9 cellular contexts compared by ENCODE assay signal in the genomic region with DNA sequence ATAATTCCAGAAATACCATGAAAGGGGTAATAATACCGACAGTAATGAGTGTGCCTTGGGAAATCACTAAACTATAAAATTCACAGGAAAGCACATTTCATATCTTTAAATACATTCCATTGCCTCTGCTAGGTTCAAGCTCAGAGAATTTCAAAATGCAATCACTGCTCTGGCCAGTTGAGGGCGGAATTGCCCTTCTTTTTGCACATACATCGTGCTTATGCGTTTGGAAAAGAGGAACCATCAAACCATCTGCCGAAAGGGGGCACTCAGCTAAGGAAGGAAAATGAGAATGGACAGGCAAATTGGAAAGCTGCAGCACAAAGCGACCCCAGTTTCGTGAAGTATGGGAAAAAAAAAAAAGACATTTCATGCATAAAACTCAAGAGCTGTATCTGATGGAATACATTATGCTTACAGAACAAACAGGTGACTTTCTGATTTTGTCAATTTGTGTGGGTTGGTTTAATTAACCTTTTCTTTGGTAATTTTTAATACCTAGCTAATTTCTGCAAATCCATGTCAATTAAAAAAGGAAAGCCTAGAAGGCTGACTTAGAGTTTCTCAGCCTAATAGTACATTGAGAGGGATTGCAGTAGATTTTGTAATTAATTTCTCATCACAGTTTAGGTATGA.
A peak's percentile ranks its signal among the peaks of the same experiment; 100 is the strongest.
DNase-seq lines count a peak whose midpoint lies in the region; ATAC-seq, FAIRE-seq and TF ChIP-seq lines count a peak whose summit lies in the region.
"Had no signal": no experiment of that assay in that cellular context is flagged by ENCODE, and none has a peak within 500 bp of the region (broad histone marks: within the 10 kb centered on the region; RNA-seq: fewer than 3 reads in every experiment).

No MANE protein-coding gene starts in this region.

- no peak overlapping the region for H3K4me2 ChIP-seq in GM12878 (ENCODE audit: control insufficient read depth, insufficient read depth)

- H3K4me3 ChIP-seq in GM12875 (ENCODE audit: low read depth, low read length), result no peak overlapping the region
- no peak overlapping the region for H3K4me3 ChIP-seq in MG63
- H3K4me3 ChIP-seq in Panc1 (ENCODE audit: low read depth in 2 of 2, low read length in 2 of 2), result no peak overlapping the region
- no peak overlapping the region for H3K4me3 ChIP-seq in GM12878
- no peak overlapping the region for H3K4me3 ChIP-seq in iPS DF 6.9 (ENCODE audit: low read length)
- H3K4me3 ChIP-seq: skin epidermis had no signal

- POLR2A ChIA-PET in Panc1 (lab: Charles Lee), result no interaction called here
- POLR2A ChIA-PET in GM12878 (lab: Charles Lee), result no interaction called here

- RAD21 ChIA-PET in GM12878 (lab: Charles Lee; ENCODE audit: unreplicated experiment), result interaction anchor here (0.6 to 2.1 kb wide), 22 partner anchors 26 to 949 kb away, joined by 3 to 15 read pairs (median 3); no protein-coding TSS in a partner anchor

- H3K9me3 ChIP-seq in MG63 (no peaks in the 10 kb centered on the region), Panc1 (ENCODE audit: control insufficient read depth, insufficient read depth, low read depth, low read length) (no peaks in the 10 kb centered on the region), GM12878 (replicated peaks; ENCODE audit: control insufficient read depth, insufficient read depth, low read length) (no peaks in the 10 kb centered on the region), iPS DF 6.9 (ENCODE audit: control insufficient read depth, insufficient read depth, low read length) (no peaks in the 10 kb centered on the region)

- H3K79me2 ChIP-seq in GM12878 (ENCODE audit: control insufficient read depth, insufficient read depth, low read length), result no peaks in the 10 kb centered on the region

- H3K27me3 ChIP-seq in MG63 (no peaks in the 10 kb centered on the region), Panc1 (ENCODE audit: control insufficient read depth, insufficient read depth, low read length) (no peaks in the 10 kb centered on the region), GM12878 (replicated peaks in 1 of 2; ENCODE audit: control insufficient read depth in 2 of 2, insufficient read depth in 2 of 2, low read length in 1 of 2) (no peaks in the 10 kb centered on the region), iPS DF 6.9 (ENCODE audit: control insufficient read depth, insufficient read depth, low read length) (no peaks in the 10 kb centered on the region)

- no peaks in the 10 kb centered on the region; the same call in 1 of the 2 replicates for H3K4me1 ChIP-seq in Panc1 (ENCODE audit: control insufficient read depth, insufficient read depth, low read length)
- no peaks in the 10 kb centered on the region for H3K4me1 ChIP-seq in GM12878 (ENCODE audit: control insufficient read depth, insufficient read depth, low read length)
- H3K4me1 ChIP-seq in iPS DF 6.9 (ENCODE audit: control insufficient read depth, insufficient read depth, low read length), result no peaks in the 10 kb centered on the region

- CTCF ChIA-PET in Panc1 (lab: Charles Lee) (interaction anchor here (0.6 to 1.1 kb wide), 10 partner anchors 12 to 1257 kb away, joined by 3 to 13 read pairs (median 4); no protein-coding TSS in a partner anchor), GM12878 (lab: Yijun Ruan, JAX) (interaction anchor here (0.6 to 2.4 kb wide), 71 partner anchors 10 to 1871 kb away, joined by 3 to 22 read pairs (median 3); no protein-coding TSS in a partner anchor)

- WGBS in GM12878 (ENCODE audit: insufficient coverage, insufficient replicate concordance, low lambda C conversion rate, missing lambda C conversion rate), result 0% methylated on average over 7 of the region's 7 CpGs
- no CpG with 5 or more reads among the region's 7 CpGs for WGBS in iPS DF 6.9 (ENCODE audit: insufficient coverage, insufficient read length)

- TF ChIP-seq EP300 in GM12878 (IDR thresholded peaks at IDR 0.05; ENCODE audit: borderline replicate concordance in 1 of 2, control insufficient read depth in 1 of 2, low read depth in 2 of 2, low read length in 2 of 2), result no peak

- peak; percentile 99 for TF ChIP-seq RAD21 in GM12878 (IDR thresholded peaks at IDR 0.05; ENCODE audit: insufficient read depth, low read depth, low read length)

- H3K27ac ChIP-seq in 22Rv1, result no peak overlapping the region
- no peak overlapping the region for H3K27ac ChIP-seq in Panc1 (ENCODE audit: low read length)
- no peak overlapping the region for H3K27ac ChIP-seq in GM12878 (ENCODE audit: control insufficient read depth, insufficient read depth)
- H3K27ac ChIP-seq in iPS DF 6.9 (ENCODE audit: low read length), result no peak overlapping the region
- H3K27ac ChIP-seq: skin epidermis had no signal

- H3K9ac ChIP-seq in GM12878 (ENCODE audit: control insufficient read depth, insufficient read depth, low read length), result no peak overlapping the region

- DNase-seq in MG63 (peak; percentile 39), Panc1 (ENCODE audit: low read depth, low spot score) (peak; percentile 74), GM12878 (ENCODE audit: low read depth, low spot score) (peak; percentile 37), iPS DF 6.9 (ENCODE audit: low read depth, low spot score) (peak; percentile 82)
- peak; percentile 14 to 47 (median 18) for DNase-seq in stimulated activated CD4-positive, alpha-beta T cell treated with anti-CD3 and anti-CD28 coated beads, Interleukin-12 subunit alpha, Interleukin-12 subunit beta, amount 100 ng/mL, for 48 hours (ENCODE audit: low read depth in 2 of 3, low spot score in 1 of 3)

- no peaks in the 10 kb centered on the region for H4K20me1 ChIP-seq in GM12878 (ENCODE audit: control insufficient read depth, insufficient read depth)

- in situ Hi-C loops in Panc1 (cut with HindIII; ENCODE audit: low pct_unique_long_range_greater_than_20kb, low sequenced_read_pairs), result no loop called here
- in situ Hi-C loops in GM12878 (cut with MboI), result loop anchor here (10.0 kb wide), 2 partner anchors 584 to 754 kb away; no protein-coding TSS in a partner anchor

- peak; percentile 98 for ATAC-seq in HG02588 (IDR thresholded peaks at IDR 0.05; ENCODE audit: unreplicated experiment)
- peak; percentile 94 for ATAC-seq in Panc1
- peak; percentile 98 for ATAC-seq in GM12878

- H3K36me3 ChIP-seq in MG63 (no peaks in the 10 kb centered on the region), Panc1 (ENCODE audit: control insufficient read depth, insufficient read depth, low read length) (no peaks in the 10 kb centered on the region), GM12878 (ENCODE audit: control insufficient read depth in 2 of 2, insufficient read depth in 2 of 2, low read length in 1 of 2) (no peaks in the 10 kb centered on the region), iPS DF 6.9 (ENCODE audit: control insufficient read depth, insufficient read depth, low read length) (no peaks in the 10 kb centered on the region)

- TF ChIP-seq CTCF in 22Rv1 (IDR thresholded peaks at IDR 0.05) (peak; percentile 95), GM12875 (IDR thresholded peaks at IDR 0.05; ENCODE audit: borderline replicate concordance, insufficient read depth, low read depth, low read length) (peak; percentile 78), Panc1 (IDR thresholded peaks at IDR 0.05) (peak; percentile 98), GM12878 (IDR thresholded peaks at IDR 0.05 in 2 of 3, conservative IDR thresholded peaks at IDR 0.05 in 1 of 3; ENCODE audit: control insufficient read depth in 2 of 3, extremely low read depth in 1 of 3, insufficient read depth in 1 of 3, low read depth in 3 of 3, low read length in 3 of 3) (peak; percentile 89 to 99 (median 99))

- BruUV-seq in Panc1 (replicated peaks; lab: Mats Ljungman, UMichigan) (no TSS peak), GM12878 (replicated peaks; lab: Mats Ljungman, UMichigan) (no TSS peak)

- peak; percentile 91 for FAIRE-seq in GM12878 (lab: Jason Lieb, UNC)

- H2AFZ ChIP-seq in GM12878 (ENCODE audit: control insufficient read depth, low read depth, low read length), result no peak overlapping the region

- SMC1A ChIA-PET in GM12878 (lab: Charles Lee; ENCODE audit: uncharacterized antibody, unreplicated experiment), result interaction anchor here (0.6 to 3.2 kb wide), 13 partner anchors 15 to 763 kb away, joined by 3 to 22 read pairs (median 4); no protein-coding TSS in a partner anchor

- TF ChIP-seq POLR2A in GM12878 (IDR thresholded peaks at IDR 0.05; ENCODE audit: low read depth, low read length), result no peak

- intact Hi-C loops in Panc1 (cut with micrococcal nuclease; ENCODE audit: unreplicated experiment) (loop anchor here (2.0 to 10.0 kb wide), 4 partner anchors 224 to 1224 kb away; no protein-coding TSS in a partner anchor), GM12878 (cut with micrococcal nuclease; ENCODE audit: unreplicated experiment) (loop anchor here (1.0 to 10.0 kb wide), 7 partner anchors 91 to 1226 kb away; no protein-coding TSS in a partner anchor)

TF ChIP-seq in GM12878, 131 proteins besides CTCF, POLR2A, EP300 and RAD21 (continues in another document):
- peak; percentile 45; the same call in 1 of the 2 replicates for TF ChIP-seq SPI1 (IDR thresholded peaks at IDR 0.05; ENCODE audit: borderline replicate concordance, insufficient read depth, low read depth, low read length)
- TF ChIP-seq, protein P1, sequence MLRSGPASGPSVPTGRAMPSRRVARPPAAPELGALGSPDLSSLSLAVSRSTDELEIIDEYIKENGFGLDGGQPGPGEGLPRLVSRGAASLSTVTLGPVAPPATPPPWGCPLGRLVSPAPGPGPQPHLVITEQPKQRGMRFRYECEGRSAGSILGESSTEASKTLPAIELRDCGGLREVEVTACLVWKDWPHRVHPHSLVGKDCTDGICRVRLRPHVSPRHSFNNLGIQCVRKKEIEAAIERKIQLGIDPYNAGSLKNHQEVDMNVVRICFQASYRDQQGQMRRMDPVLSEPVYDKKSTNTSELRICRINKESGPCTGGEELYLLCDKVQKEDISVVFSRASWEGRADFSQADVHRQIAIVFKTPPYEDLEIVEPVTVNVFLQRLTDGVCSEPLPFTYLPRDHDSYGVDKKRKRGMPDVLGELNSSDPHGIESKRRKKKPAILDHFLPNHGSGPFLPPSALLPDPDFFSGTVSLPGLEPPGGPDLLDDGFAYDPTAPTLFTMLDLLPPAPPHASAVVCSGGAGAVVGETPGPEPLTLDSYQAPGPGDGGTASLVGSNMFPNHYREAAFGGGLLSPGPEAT (IDR thresholded peaks at IDR 0.05; ENCODE audit: low read depth), result no peak
- TF ChIP-seq EGR1 (IDR thresholded peaks at IDR 0.05; ENCODE audit: borderline replicate concordance in 1 of 2, low read depth in 2 of 2, low read length in 2 of 2), result no peak
- TF ChIP-seq FOXM1 (IDR thresholded peaks at IDR 0.05; ENCODE audit: low read depth, low read length), result 0 out of 2 replicates have a peak, but pooled peaks have one; percentile 12

Comparison
In these comparisons a context has a peak if more than half of its experiments do, and no peak if none do; other contexts are left out.
1. DNase-seq: peak in every context shown above with its lines; median percentile 82 in iPS DF 6.9; 74 in Panc1; 39 in MG63; 37 in GM12878; 18 in stimulated activated CD4-positive, alpha-beta T cell treated with anti-CD3 and anti-CD28 coated beads, Interleukin-12 subunit alpha, Interleukin-12 subunit beta, amount 100 ng/mL, for 48 hours.